In the genomic region with DNA sequence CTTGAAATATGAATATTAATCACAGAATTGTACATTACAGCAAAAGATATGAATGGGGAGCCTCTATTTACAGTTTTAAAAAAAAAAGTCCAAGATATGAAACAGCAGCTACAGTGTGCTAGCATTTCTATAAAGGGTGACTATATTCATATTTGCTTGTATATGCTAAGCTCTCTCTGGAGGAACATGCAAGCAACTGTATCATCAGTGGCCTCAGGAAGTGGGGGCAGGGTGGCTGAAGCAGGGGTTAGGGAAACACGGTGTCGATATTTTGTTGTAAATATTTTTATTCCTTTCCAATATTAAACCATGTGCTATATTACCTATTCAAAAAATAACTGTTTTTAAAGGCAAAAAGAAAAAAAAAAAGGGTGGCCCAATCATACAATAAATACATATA, we compare ENCODE assay signal across 2 cellular contexts.
TF ChIP-seq lines count a peak whose summit lies in the region.

No MANE protein-coding gene starts in this region.

TF ChIP-seq in A549, 52 proteins besides CTCF, POLR2A, EP300 and RAD21 (continued from another document):
- TF ChIP-seq, protein P1, sequence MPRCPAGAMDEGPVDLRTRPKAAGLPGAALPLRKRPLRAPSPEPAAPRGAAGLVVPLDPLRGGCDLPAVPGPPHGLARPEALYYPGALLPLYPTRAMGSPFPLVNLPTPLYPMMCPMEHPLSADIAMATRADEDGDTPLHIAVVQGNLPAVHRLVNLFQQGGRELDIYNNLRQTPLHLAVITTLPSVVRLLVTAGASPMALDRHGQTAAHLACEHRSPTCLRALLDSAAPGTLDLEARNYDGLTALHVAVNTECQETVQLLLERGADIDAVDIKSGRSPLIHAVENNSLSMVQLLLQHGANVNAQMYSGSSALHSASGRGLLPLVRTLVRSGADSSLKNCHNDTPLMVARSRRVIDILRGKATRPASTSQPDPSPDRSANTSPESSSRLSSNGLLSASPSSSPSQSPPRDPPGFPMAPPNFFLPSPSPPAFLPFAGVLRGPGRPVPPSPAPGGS (IDR thresholded peaks at IDR 0.05) = no peak
- TF ChIP-seq, protein P2, sequence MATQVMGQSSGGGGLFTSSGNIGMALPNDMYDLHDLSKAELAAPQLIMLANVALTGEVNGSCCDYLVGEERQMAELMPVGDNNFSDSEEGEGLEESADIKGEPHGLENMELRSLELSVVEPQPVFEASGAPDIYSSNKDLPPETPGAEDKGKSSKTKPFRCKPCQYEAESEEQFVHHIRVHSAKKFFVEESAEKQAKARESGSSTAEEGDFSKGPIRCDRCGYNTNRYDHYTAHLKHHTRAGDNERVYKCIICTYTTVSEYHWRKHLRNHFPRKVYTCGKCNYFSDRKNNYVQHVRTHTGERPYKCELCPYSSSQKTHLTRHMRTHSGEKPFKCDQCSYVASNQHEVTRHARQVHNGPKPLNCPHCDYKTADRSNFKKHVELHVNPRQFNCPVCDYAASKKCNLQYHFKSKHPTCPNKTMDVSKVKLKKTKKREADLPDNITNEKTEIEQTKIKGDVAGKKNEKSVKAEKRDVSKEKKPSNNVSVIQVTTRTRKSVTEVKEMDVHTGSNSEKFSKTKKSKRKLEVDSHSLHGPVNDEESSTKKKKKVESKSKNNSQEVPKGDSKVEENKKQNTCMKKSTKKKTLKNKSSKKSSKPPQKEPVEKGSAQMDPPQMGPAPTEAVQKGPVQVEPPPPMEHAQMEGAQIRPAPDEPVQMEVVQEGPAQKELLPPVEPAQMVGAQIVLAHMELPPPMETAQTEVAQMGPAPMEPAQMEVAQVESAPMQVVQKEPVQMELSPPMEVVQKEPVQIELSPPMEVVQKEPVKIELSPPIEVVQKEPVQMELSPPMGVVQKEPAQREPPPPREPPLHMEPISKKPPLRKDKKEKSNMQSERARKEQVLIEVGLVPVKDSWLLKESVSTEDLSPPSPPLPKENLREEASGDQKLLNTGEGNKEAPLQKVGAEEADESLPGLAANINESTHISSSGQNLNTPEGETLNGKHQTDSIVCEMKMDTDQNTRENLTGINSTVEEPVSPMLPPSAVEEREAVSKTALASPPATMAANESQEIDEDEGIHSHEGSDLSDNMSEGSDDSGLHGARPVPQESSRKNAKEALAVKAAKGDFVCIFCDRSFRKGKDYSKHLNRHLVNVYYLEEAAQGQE (IDR thresholded peaks at IDR 0.05) = no peak
- TF ChIP-seq NFE2L2 (conservative IDR thresholded peaks at IDR 0.05; ENCODE audit: low read length) = no peak
TF ChIP-seq in A549: peak in this region for 0.

TF ChIP-seq in HCT116, 20 proteins besides CTCF, POLR2A, EP300 and RAD21:
- TF ChIP-seq, protein P3, sequence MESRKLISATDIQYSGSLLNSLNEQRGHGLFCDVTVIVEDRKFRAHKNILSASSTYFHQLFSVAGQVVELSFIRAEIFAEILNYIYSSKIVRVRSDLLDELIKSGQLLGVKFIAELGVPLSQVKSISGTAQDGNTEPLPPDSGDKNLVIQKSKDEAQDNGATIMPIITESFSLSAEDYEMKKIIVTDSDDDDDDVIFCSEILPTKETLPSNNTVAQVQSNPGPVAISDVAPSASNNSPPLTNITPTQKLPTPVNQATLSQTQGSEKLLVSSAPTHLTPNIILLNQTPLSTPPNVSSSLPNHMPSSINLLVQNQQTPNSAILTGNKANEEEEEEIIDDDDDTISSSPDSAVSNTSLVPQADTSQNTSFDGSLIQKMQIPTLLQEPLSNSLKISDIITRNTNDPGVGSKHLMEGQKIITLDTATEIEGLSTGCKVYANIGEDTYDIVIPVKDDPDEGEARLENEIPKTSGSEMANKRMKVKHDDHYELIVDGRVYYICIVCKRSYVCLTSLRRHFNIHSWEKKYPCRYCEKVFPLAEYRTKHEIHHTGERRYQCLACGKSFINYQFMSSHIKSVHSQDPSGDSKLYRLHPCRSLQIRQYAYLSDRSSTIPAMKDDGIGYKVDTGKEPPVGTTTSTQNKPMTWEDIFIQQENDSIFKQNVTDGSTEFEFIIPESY (IDR thresholded peaks at IDR 0.05; ENCODE audit: extremely low read depth, insufficient replicate concordance, low read length) = no peak
- TF ChIP-seq CEBPB (IDR thresholded peaks at IDR 0.05; ENCODE audit: low read depth) (no peak), EGR1 (IDR thresholded peaks at IDR 0.05; ENCODE audit: low read depth) (no peak), ELF1 (IDR thresholded peaks at IDR 0.05; ENCODE audit: borderline replicate concordance, low read depth) (no peak), JUND (IDR thresholded peaks at IDR 0.05) (no peak)
- TF ChIP-seq, protein P2 (IDR thresholded peaks at IDR 0.05; ENCODE audit: low read depth) = no peak
TF ChIP-seq in HCT116: peak in this region for 0.
